Comparison of ENCODE assay signal across 8 cellular contexts in genomic region chr7:127251458-127252379, GRCh38. TPM values are rescaled to one million over a fixed set of nuclear protein-coding genes. Genes with fewer than 3 reads are reported as not detected.
DNase-seq lines count a peak whose midpoint lies in the region; ATAC-seq and TF ChIP-seq lines count a peak whose summit lies in the region.

No MANE protein-coding gene starts in this region.

- H3K4me1 ChIP-seq in mesodermal cell (ENCODE audit: control insufficient read depth, insufficient read depth, low read length, poor library complexity, severe bottlenecking) = no peaks in the 10 kb centered on the region

- H3K27me3 Mint-ChIP-seq in central memory CD8-positive, alpha-beta T cell = peaks cover 88% of the 10 kb centered on the region
- H3K27me3 Mint-ChIP-seq in type B pancreatic cell = peaks cover 87% of the 10 kb centered on the region

- no peak overlapping the region for H3K27ac ChIP-seq in mesodermal cell (ENCODE audit: low read depth, low read length, severe bottlenecking)

- no peaks in the 10 kb centered on the region for H3K9me3 Mint-ChIP-seq in central memory CD8-positive, alpha-beta T cell
- H3K9me3 Mint-ChIP-seq in type B pancreatic cell = no peaks in the 10 kb centered on the region

- ATAC-seq in central memory CD8-positive, alpha-beta T cell (replicated peaks; ENCODE audit: extremely low read depth, poor library complexity, severe bottlenecking) = no peak
- no peak for ATAC-seq in GM19324 (IDR thresholded peaks at IDR 0.05; ENCODE audit: low FRiP score, unreplicated experiment)
- ATAC-seq in GM19397 (IDR thresholded peaks at IDR 0.05; ENCODE audit: unreplicated experiment) = no peak

- H3K9me3 ChIP-seq in mesodermal cell (ENCODE audit: control insufficient read depth, low read length) = no peaks in the 10 kb centered on the region

- no peaks in the 10 kb centered on the region for H3K36me3 ChIP-seq in mesodermal cell (ENCODE audit: control insufficient read depth, insufficient read depth, low read length)

- H3K4me3 Mint-ChIP-seq in central memory CD8-positive, alpha-beta T cell = peak overlapping the region; percentile 82
- peak overlapping the region; percentile 91 for H3K4me3 Mint-ChIP-seq in type B pancreatic cell

- WGBS in mesodermal cell (ENCODE audit: insufficient coverage in 2 of 2), 2 experiments = 0 to 1% methylated on average over 42 to 49 of the region's 81 CpGs

- H3K36me3 Mint-ChIP-seq in central memory CD8-positive, alpha-beta T cell (ENCODE audit: insufficient read depth) = peaks cover 8% of the 10 kb centered on the region
- H3K36me3 Mint-ChIP-seq in type B pancreatic cell = no peaks in the 10 kb centered on the region

- H3K27ac Mint-ChIP-seq in central memory CD8-positive, alpha-beta T cell (ENCODE audit: low read depth) = no peak overlapping the region
- H3K27ac Mint-ChIP-seq in type B pancreatic cell = no peak overlapping the region

- H3K4me3 ChIP-seq in mesodermal cell (ENCODE audit: extremely low read depth, insufficient read depth, low read length, poor library complexity, severe bottlenecking) = peak overlapping the region; percentile 71

- peak; percentile 13 for TF ChIP-seq CTCF in type B pancreatic cell (conservative IDR thresholded peaks at IDR 0.05)

- DNase-seq in DMS79 treated with DMSO at 0.1 percent for 48 hours (lab: John Stamatoyannopoulos, UW) (peak; percentile 62), DMS79 (lab: John Stamatoyannopoulos, UW) (no peak), NCI-H510A treated with DMSO at 0.1 percent for 48 hours (lab: John Stamatoyannopoulos, UW) (peak; percentile 17), type B pancreatic cell (ENCODE audit: extremely low spot score, unreplicated experiment) (peak; percentile 71)
- DNase-seq in central memory CD8-positive, alpha-beta T cell (ENCODE audit: low spot score in 2 of 2) = no peak

- peaks cover 19% of the 10 kb centered on the region for H3K4me1 Mint-ChIP-seq in central memory CD8-positive, alpha-beta T cell
- peaks cover 5% of the 10 kb centered on the region for H3K4me1 Mint-ChIP-seq in type B pancreatic cell (ENCODE audit: unreplicated experiment)

RNA-seq across cellular contexts. Expression of gene GRM8, which starts 1.0 kb away (rescaled TPM):
- polyA plus RNA-seq in mesodermal cell (2013, experiment 1 of 2) = 5.5 TPM
- polyA plus RNA-seq in mesodermal cell (2013, experiment 2 of 2) = 5.7 TPM
- 3.4 and 8.1 TPM in 2 replicates for total RNA-seq in type B pancreatic cell (ENCODE audit: low replicate concordance)

Comparison
In these comparisons a context has a peak if more than half of its experiments do, and no peak if none do; other contexts are left out.
1. DNase-seq: peak in DMS79 treated with DMSO at 0.1 percent for 48 hours (single experiment), NCI-H510A treated with DMSO at 0.1 percent for 48 hours (single experiment) and type B pancreatic cell (single experiment); none in DMS79 (single experiment) and central memory CD8-positive, alpha-beta T cell (0 of 2).